Comparison of ENCODE assay signal across 8 cellular contexts in genomic region chr2:218395826-218396687, GRCh38. TPM values are rescaled to one million over a fixed set of nuclear protein-coding genes. Genes with fewer than 3 reads are reported as not detected.
DNase-seq lines count a peak whose midpoint lies in the region; ATAC-seq and TF ChIP-seq lines count a peak whose summit lies in the region.

No MANE protein-coding gene starts in this region.

- peaks cover 43% of the 10 kb centered on the region for H3K4me1 Mint-ChIP-seq in CD8-positive, alpha-beta T cell (ENCODE audit: low read depth)
- H3K4me1 Mint-ChIP-seq in activated CD8-positive, alpha-beta T cell treated with anti-CD3 and anti-CD28 coated beads for 36 hours (ENCODE audit: low read depth), result peaks cover 30% of the 10 kb centered on the region

- peak overlapping the region; percentile 95 for H3K4me3 Mint-ChIP-seq in CD8-positive, alpha-beta T cell
- peak overlapping the region; percentile 86 for H3K4me3 Mint-ChIP-seq in activated CD8-positive, alpha-beta T cell treated with anti-CD3 and anti-CD28 coated beads for 36 hours

- POLR2A ChIA-PET in CD8-positive, alpha-beta T cell (lab: Charles Lee), result interaction anchor here (0.6 to 3.1 kb wide), 15 partner anchors 10 to 804 kb away, joined by 3 to 46 read pairs (median 7); partner anchors contain the start of genes AAMP, CATIP, PNKD and USP37
- POLR2A ChIA-PET in activated CD8-positive, alpha-beta T cell treated with anti-CD3 and anti-CD28 coated beads for 36 hours (lab: Charles Lee), result interaction anchor here (0.6 to 2.9 kb wide), 10 partner anchors 10 to 498 kb away, joined by 3 to 21 read pairs (median 4); partner anchors contain the start of genes AAMP and PNKD

- H3K4me3 ChIP-seq in CD8-positive, alpha-beta T cell (ENCODE audit: low read depth, low read length), result peak overlapping the region; percentile 99
- H3K4me3 ChIP-seq in HL-60 (replicated peaks; ENCODE audit: insufficient read depth, low read length) (peak overlapping the region; percentile 37), lower lobe of right lung (peak overlapping the region; percentile 99)

- no peaks in the 10 kb centered on the region for H3K27me3 Mint-ChIP-seq in CD8-positive, alpha-beta T cell (ENCODE audit: low read depth)
- H3K27me3 Mint-ChIP-seq in activated CD8-positive, alpha-beta T cell treated with anti-CD3 and anti-CD28 coated beads for 36 hours, result no peaks in the 10 kb centered on the region

- TF ChIP-seq CTCF in CD8-positive, alpha-beta T cell (IDR thresholded peaks at IDR 0.05), result peak; percentile 83
- peak; percentile 36 for TF ChIP-seq CTCF in HL-60 (IDR thresholded peaks at IDR 0.05; ENCODE audit: insufficient read depth, low read length)
- TF ChIP-seq CTCF in activated CD8-positive, alpha-beta T cell treated with anti-CD3 and anti-CD28 coated beads for 36 hours (IDR thresholded peaks at IDR 0.05), result peak; percentile 82
- peak; percentile 81 for TF ChIP-seq CTCF in lower lobe of right lung (IDR thresholded peaks at IDR 0.05)

- no peaks in the 10 kb centered on the region for H3K27me3 ChIP-seq in CD8-positive, alpha-beta T cell (ENCODE audit: insufficient read depth, low read length)
- no peaks in the 10 kb centered on the region for H3K27me3 ChIP-seq in HL-60 (ENCODE audit: insufficient read depth, poor library complexity, severe bottlenecking)
- no peaks in the 10 kb centered on the region for H3K27me3 ChIP-seq in lower lobe of right lung (ENCODE audit: low read depth)

- DNase-seq in CD8-positive, alpha-beta T cell, result peak; percentile 87 to 97 (median 92)
- DNase-seq in HL-60 (ENCODE audit: low read depth in 1 of 2, low spot score in 1 of 2) (peak; percentile 95 to 97), NCI-H82 treated with DMSO at 0.1 percent for 48 hours (lab: John Stamatoyannopoulos, UW; ENCODE audit: unreplicated experiment) (peak; percentile 84), ecto neural progenitor cell (ENCODE audit: low spot score) (peak; percentile 95), lower lobe of right lung (peak; percentile 95)
- peak; percentile 95 for DNase-seq in activated CD8-positive, alpha-beta T cell treated with anti-CD3 and anti-CD28 coated beads for 36 hours
- DNase-seq in stimulated activated CD4-positive, alpha-beta T cell treated with anti-CD3 and anti-CD28 coated beads, TNF-alpha, amount 100 ng/mL, for 24 hours (ENCODE audit: low read depth in 3 of 3), result peak; percentile 82 to 92 (median 82)

- peak; percentile 74 for ATAC-seq in CD8-positive, alpha-beta T cell
- peak; percentile 40 for ATAC-seq in GM19463 (IDR thresholded peaks at IDR 0.05; ENCODE audit: unreplicated experiment)
- peak; percentile 67 for ATAC-seq in activated CD8-positive, alpha-beta T cell treated with anti-CD3 and anti-CD28 coated beads for 36 hours
- ATAC-seq in lower lobe of right lung, result peak; percentile 80 to 81

- intact Hi-C loops in CD8-positive, alpha-beta T cell (cut with DNase I, micrococcal nuclease), result loop anchor here (1.0 to 10.0 kb wide), 21 partner anchors 10 to 881 kb away; partner anchors contain the start of genes CATIP (in 2 of the 2), TMBIM1 (in 2 of the 2), WNT10A (in 2 of the 2) and AAMP (in 1 of the 2)
- intact Hi-C loops in activated CD8-positive, alpha-beta T cell treated with anti-CD3 and anti-CD28 coated beads for 36 hours (cut with micrococcal nuclease), result loop anchor here (5.0 kb wide), 2 partner anchors 109 to 179 kb away; partner anchors contain the start of gene ARPC2
- intact Hi-C loops in lower lobe of right lung (cut with DNase I), result no loop called here

- peak overlapping the region; percentile 98 for H3K27ac Mint-ChIP-seq in CD8-positive, alpha-beta T cell
- peak overlapping the region; percentile 87 for H3K27ac Mint-ChIP-seq in activated CD8-positive, alpha-beta T cell treated with anti-CD3 and anti-CD28 coated beads for 36 hours

- no peaks in the 10 kb centered on the region for H3K9me3 ChIP-seq in CD8-positive, alpha-beta T cell (ENCODE audit: low read length)
- H3K9me3 ChIP-seq in lower lobe of right lung, result no peaks in the 10 kb centered on the region

- H3K36me3 ChIP-seq in CD8-positive, alpha-beta T cell (ENCODE audit: insufficient read depth, low read length), result no peaks in the 10 kb centered on the region
- peaks cover 8% of the 10 kb centered on the region for H3K36me3 ChIP-seq in lower lobe of right lung

- peaks cover 40% of the 10 kb centered on the region for H3K4me1 ChIP-seq in CD8-positive, alpha-beta T cell (ENCODE audit: insufficient read depth, low read length)
- H3K4me1 ChIP-seq in lower lobe of right lung, result peaks cover 33% of the 10 kb centered on the region

- peak overlapping the region; percentile 98 for H3K27ac ChIP-seq in CD8-positive, alpha-beta T cell (ENCODE audit: low read depth, low read length)
- H3K27ac ChIP-seq in HL-60 (replicated peaks) (peak overlapping the region; percentile 100), lower lobe of right lung (peak overlapping the region; percentile 100)

- H3K9me3 Mint-ChIP-seq in CD8-positive, alpha-beta T cell, result no peaks in the 10 kb centered on the region
- no peaks in the 10 kb centered on the region for H3K9me3 Mint-ChIP-seq in activated CD8-positive, alpha-beta T cell treated with anti-CD3 and anti-CD28 coated beads for 36 hours

- CTCF ChIA-PET in CD8-positive, alpha-beta T cell (lab: Charles Lee), result interaction anchor here (0.7 to 4.3 kb wide), 13 partner anchors 9 to 125 kb away, joined by 3 to 31 read pairs (median 5); partner anchors contain the start of genes CATIP and PNKD
- CTCF ChIA-PET in activated CD8-positive, alpha-beta T cell treated with anti-CD3 and anti-CD28 coated beads for 36 hours (lab: Charles Lee), result interaction anchor here (0.6 to 2.1 kb wide), 14 partner anchors 8 to 123 kb away, joined by 3 to 15 read pairs (median 4); partner anchors contain the start of gene CATIP

- peaks cover 3% of the 10 kb centered on the region for H3K36me3 Mint-ChIP-seq in CD8-positive, alpha-beta T cell
- peaks cover 3% of the 10 kb centered on the region for H3K36me3 Mint-ChIP-seq in activated CD8-positive, alpha-beta T cell treated with anti-CD3 and anti-CD28 coated beads for 36 hours (ENCODE audit: low read depth)

RNA-seq across cellular contexts. Expression of gene CTDSP1, which starts 3.6 kb away (rescaled TPM):
- total RNA-seq in CD8-positive, alpha-beta T cell, result 10 to 100 TPM; 55.5 to 61.0 TPM
- total RNA-seq in activated CD8-positive, alpha-beta T cell treated with anti-CD3 and anti-CD28 coated beads for 36 hours, result 10 to 100 TPM; 85.8 to 94.7 TPM
- 168 TPM for total RNA-seq in lower lobe of right lung

RNA-seq across cellular contexts. Expression of gene SLC11A1, which starts 14.0 kb away (rescaled TPM):
- under 1 TPM; 0.72 to 0.92 TPM for total RNA-seq in CD8-positive, alpha-beta T cell
- under 1 TPM; 0.13 to 0.23 TPM for total RNA-seq in activated CD8-positive, alpha-beta T cell treated with anti-CD3 and anti-CD28 coated beads for 36 hours
- 419 TPM for total RNA-seq in lower lobe of right lung

RNA-seq across cellular contexts. Expression of gene VIL1, which starts 22.9 kb away (rescaled TPM):
- under 1 TPM; 0.19 to 0.65 TPM for total RNA-seq in CD8-positive, alpha-beta T cell
- not detected for total RNA-seq in activated CD8-positive, alpha-beta T cell treated with anti-CD3 and anti-CD28 coated beads for 36 hours
- 0.41 TPM for total RNA-seq in lower lobe of right lung

RNA-seq across cellular contexts. Expression of gene CATIP, which starts 39.4 kb away (rescaled TPM):
- total RNA-seq in CD8-positive, alpha-beta T cell, result not detected
- total RNA-seq in activated CD8-positive, alpha-beta T cell treated with anti-CD3 and anti-CD28 coated beads for 36 hours, result not detected
- total RNA-seq in lower lobe of right lung, result 5.6 TPM

Comparison
In these comparisons a context has a peak if more than half of its experiments do, and no peak if none do; other contexts are left out.
1. Peak in every context shown above with its lines: DNase-seq, ATAC-seq, H3K4me3 ChIP-seq and H3K27ac ChIP-seq.
2. H3K4me3 ChIP-seq: peak in every context shown above with its lines; median percentile 99 in CD8-positive, alpha-beta T cell; 99 in lower lobe of right lung; 37 in HL-60.
3. RNA of gene SLC11A1, which starts 14.0 kb away (total RNA-seq): 419 TPM in lower lobe of right lung (single experiment); 0.72 to 0.92 TPM in CD8-positive, alpha-beta T cell and 0.13 to 0.23 TPM in activated CD8-positive, alpha-beta T cell treated with anti-CD3 and anti-CD28 coated beads for 36 hours; every median in the first group is over 100 times any median in the second.